10 cellular contexts compared by ENCODE assay signal in the genomic region with DNA sequence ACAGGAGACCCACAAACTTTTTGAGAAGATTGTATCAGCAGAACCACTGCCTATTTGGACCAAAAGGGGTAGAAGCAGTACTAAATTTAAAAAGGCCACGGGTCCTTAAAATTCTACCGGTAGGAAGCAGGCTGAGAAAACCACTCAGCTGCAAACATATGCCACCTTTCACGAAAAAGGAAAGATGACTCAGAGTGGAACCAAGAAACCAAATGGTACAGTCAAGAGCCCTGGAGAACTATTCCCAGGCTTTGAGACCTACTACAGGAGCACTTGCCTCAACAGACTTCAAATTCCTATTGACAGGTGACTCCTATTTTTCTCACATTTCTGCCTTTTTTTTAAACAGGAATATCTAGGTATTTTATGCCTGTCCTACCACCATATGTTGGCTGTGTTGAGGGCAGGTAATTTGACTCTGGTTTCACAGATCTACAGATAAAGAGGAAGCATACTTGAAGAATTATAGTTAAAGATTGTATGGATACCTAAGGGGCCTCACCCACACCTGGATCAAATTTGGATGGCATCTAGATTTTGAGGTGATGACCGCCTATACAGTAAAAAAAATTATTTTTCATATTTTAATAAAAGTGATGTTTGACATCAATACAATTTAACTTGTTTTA. TPM values are rescaled to one million over a fixed set of nuclear protein-coding genes. Genes with fewer than 3 reads are reported as not detected.
DNase-seq lines count a peak whose midpoint lies in the region; ATAC-seq and TF ChIP-seq lines count a peak whose summit lies in the region.
"Had no signal": no experiment of that assay in that cellular context is flagged by ENCODE, and none has a peak within 500 bp of the region (broad histone marks: within the 10 kb centered on the region; RNA-seq: fewer than 3 reads in every experiment).

No MANE protein-coding gene starts in this region.

- TF ChIP-seq CTCF in osteocyte (IDR thresholded peaks at IDR 0.05) = no peak

- no peaks in the 10 kb centered on the region for H3K9me3 Mint-ChIP-seq in activated naive CD8-positive, alpha-beta T cell treated with anti-CD3 and anti-CD28 coated beads, Interleukin-2, amount 50 U/mL, for 24 hours
- H3K9me3 Mint-ChIP-seq in activated naive CD8-positive, alpha-beta T cell treated with anti-CD3 and anti-CD28 coated beads for 36 hours = no peaks in the 10 kb centered on the region
- H3K9me3 Mint-ChIP-seq in osteocyte (ENCODE audit: unreplicated experiment) = no peaks in the 10 kb centered on the region

- intact Hi-C loops in posterior vena cava (cut with DNase I) = no loop called here

- peak; percentile 57 for ATAC-seq in activated naive CD8-positive, alpha-beta T cell treated with anti-CD3 and anti-CD28 coated beads, Interleukin-2, amount 50 U/mL, for 24 hours
- ATAC-seq in HG02759 (IDR thresholded peaks at IDR 0.05; ENCODE audit: unreplicated experiment) = peak; percentile 72
- ATAC-seq in HG03558 (IDR thresholded peaks at IDR 0.05; ENCODE audit: extremely low read depth, unreplicated experiment) = peak; percentile 35

- DNase-seq in activated naive CD8-positive, alpha-beta T cell treated with anti-CD3 and anti-CD28 coated beads, Interleukin-2, amount 50 U/mL, for 24 hours = no peak
- no peak for DNase-seq in activated naive CD8-positive, alpha-beta T cell treated with anti-CD3 and anti-CD28 coated beads for 36 hours
- DNase-seq in UCSD-AML1 (lab: John Stamatoyannopoulos, UW; ENCODE audit: unreplicated experiment) = no peak
- DNase-seq in posterior vena cava (ENCODE audit: low spot score) = no peak
- DNase-seq in osteocyte (ENCODE audit: extremely low spot score, unreplicated experiment) = no peak
- no peak for DNase-seq in DMS79 (lab: John Stamatoyannopoulos, UW)
- DNase-seq: NCI-H2081 treated with DMSO at 0.1 percent for 48 hours had no signal

- H3K27me3 Mint-ChIP-seq in activated naive CD8-positive, alpha-beta T cell treated with anti-CD3 and anti-CD28 coated beads, Interleukin-2, amount 50 U/mL, for 24 hours = no peaks in the 10 kb centered on the region
- H3K27me3 Mint-ChIP-seq in activated naive CD8-positive, alpha-beta T cell treated with anti-CD3 and anti-CD28 coated beads for 36 hours = peaks cover 30% of the 10 kb centered on the region
- no peaks in the 10 kb centered on the region for H3K27me3 Mint-ChIP-seq in osteocyte (ENCODE audit: unreplicated experiment)

- H3K36me3 Mint-ChIP-seq in activated naive CD8-positive, alpha-beta T cell treated with anti-CD3 and anti-CD28 coated beads, Interleukin-2, amount 50 U/mL, for 24 hours (ENCODE audit: low read depth) = no peaks in the 10 kb centered on the region
- no peaks in the 10 kb centered on the region for H3K36me3 Mint-ChIP-seq in activated naive CD8-positive, alpha-beta T cell treated with anti-CD3 and anti-CD28 coated beads for 36 hours
- no peaks in the 10 kb centered on the region for H3K36me3 Mint-ChIP-seq in osteocyte (ENCODE audit: unreplicated experiment)

- no peak overlapping the region for H3K4me3 Mint-ChIP-seq in activated naive CD8-positive, alpha-beta T cell treated with anti-CD3 and anti-CD28 coated beads, Interleukin-2, amount 50 U/mL, for 24 hours
- no peak overlapping the region for H3K4me3 Mint-ChIP-seq in activated naive CD8-positive, alpha-beta T cell treated with anti-CD3 and anti-CD28 coated beads for 36 hours
- H3K4me3 Mint-ChIP-seq in osteocyte (ENCODE audit: unreplicated experiment) = no peak overlapping the region
- H3K4me3 Mint-ChIP-seq: type B pancreatic cell had no signal

- H3K27ac Mint-ChIP-seq in activated naive CD8-positive, alpha-beta T cell treated with anti-CD3 and anti-CD28 coated beads, Interleukin-2, amount 50 U/mL, for 24 hours = no peak overlapping the region
- H3K27ac Mint-ChIP-seq in activated naive CD8-positive, alpha-beta T cell treated with anti-CD3 and anti-CD28 coated beads for 36 hours = no peak overlapping the region
- H3K27ac Mint-ChIP-seq in osteocyte (ENCODE audit: unreplicated experiment) = no peak overlapping the region
- H3K27ac Mint-ChIP-seq: type B pancreatic cell had no signal

- H3K4me1 Mint-ChIP-seq in activated naive CD8-positive, alpha-beta T cell treated with anti-CD3 and anti-CD28 coated beads, Interleukin-2, amount 50 U/mL, for 24 hours = peaks cover 30% of the 10 kb centered on the region
- H3K4me1 Mint-ChIP-seq in activated naive CD8-positive, alpha-beta T cell treated with anti-CD3 and anti-CD28 coated beads for 36 hours = peaks cover 9% of the 10 kb centered on the region
- H3K4me1 Mint-ChIP-seq in osteocyte (ENCODE audit: unreplicated experiment) = peaks cover 18% of the 10 kb centered on the region

RNA-seq across cellular contexts. Expression of a gene that starts 10.1 kb away (rescaled TPM):
- total RNA-seq in activated naive CD8-positive, alpha-beta T cell treated with anti-CD3 and anti-CD28 coated beads for 36 hours = 1 to 10 TPM; 6.1 to 6.5 TPM
- total RNA-seq in posterior vena cava (10 to 100 TPM; 42.8 to 44.0 TPM), osteocyte (39.7 and 40.5 TPM in 2 replicates)
